In genomic region chr7:78125884-78126283, GRCh38 we compare ENCODE assay signal across 21 cellular contexts.
DNase-seq lines count a peak whose midpoint lies in the region; ATAC-seq and TF ChIP-seq lines count a peak whose summit lies in the region.
"Had no signal": no experiment of that assay in that cellular context is flagged by ENCODE, and none has a peak within 500 bp of the region (broad histone marks: within the 10 kb centered on the region; RNA-seq: fewer than 3 reads in every experiment).

No MANE protein-coding gene starts in this region.

- no peaks in the 10 kb centered on the region for H3K36me3 Mint-ChIP-seq in mesothelial cell of epicardium
- H3K36me3 Mint-ChIP-seq: stimulated activated memory B cell treated with anti-CD40 and anti-IgM and Interleukin-4, amounts not matched to agents 10 μg/mL and 1 μg/mL and 100 μg/mL, for 72 hours had no signal

- no peaks in the 10 kb centered on the region for H3K9me3 Mint-ChIP-seq in mesothelial cell of epicardium
- H3K9me3 Mint-ChIP-seq: stimulated activated memory B cell treated with anti-CD40 and anti-IgM and Interleukin-4, amounts not matched to agents 10 μg/mL and 1 μg/mL and 100 μg/mL, for 72 hours had no signal

- TF ChIP-seq CTCF in 22Rv1 (IDR thresholded peaks at IDR 0.05) (no peak), mesothelial cell of epicardium (IDR thresholded peaks at IDR 0.05; ENCODE audit: unreplicated experiment) (no peak)

- H3K4me1 Mint-ChIP-seq in mesothelial cell of epicardium = no peaks in the 10 kb centered on the region
- H3K4me1 Mint-ChIP-seq: stimulated activated memory B cell treated with anti-CD40 and anti-IgM and Interleukin-4, amounts not matched to agents 10 μg/mL and 1 μg/mL and 100 μg/mL, for 72 hours had no signal

- DNase-seq in GM04503 (ENCODE audit: low read depth) (peak; percentile 72), fibroblast of peridontal ligament (ENCODE audit: extremely low read depth) (peak; percentile 81), NCI-H1436 treated with DMSO at 0.1 percent for 48 hours (lab: John Stamatoyannopoulos, UW) (no peak), mesothelial cell of epicardium (ENCODE audit: low spot score in 2 of 2, unreplicated experiment in 2 of 2) (no peak)
- DNase-seq in activated T-cell treated with anti-CD3 and anti-CD28 coated beads, Interleukin-2, amount 50 U/mL, for 48 hours = no peak
- DNase-seq: activated gamma-delta T cell, body of pancreas, dermis blood vessel endothelial cell, GDM1, Karpas-422, NCI-H1417 treated with DMSO at 0.1 percent for 48 hours, NCI-H446, posterior cingulate gyrus, spleen, SW 1271, trophoblast cell had no signal

- H3K27ac ChIP-seq in 22Rv1 = peak overlapping the region; percentile 72
- H3K27ac ChIP-seq: body of pancreas, esophagus muscularis mucosa, spleen had no signal

- no peak overlapping the region for H3K27ac Mint-ChIP-seq in mesothelial cell of epicardium
- H3K27ac Mint-ChIP-seq: stimulated activated memory B cell treated with anti-CD40 and anti-IgM and Interleukin-4, amounts not matched to agents 10 μg/mL and 1 μg/mL and 100 μg/mL, for 72 hours had no signal

- peaks cover 8% of the 10 kb centered on the region for H3K27me3 Mint-ChIP-seq in mesothelial cell of epicardium (ENCODE audit: low read depth)
- H3K27me3 Mint-ChIP-seq: stimulated activated memory B cell treated with anti-CD40 and anti-IgM and Interleukin-4, amounts not matched to agents 10 μg/mL and 1 μg/mL and 100 μg/mL, for 72 hours had no signal

- H3K4me3 Mint-ChIP-seq in mesothelial cell of epicardium = no peak overlapping the region
- H3K4me3 Mint-ChIP-seq: stimulated activated memory B cell treated with anti-CD40 and anti-IgM and Interleukin-4, amounts not matched to agents 10 μg/mL and 1 μg/mL and 100 μg/mL, for 72 hours had no signal

- peak; percentile 43; the same call in 2 of the 3 replicates for ATAC-seq in SK-N-SH treated with all-trans-retinoic acid at 6 μM for 48 hours
- ATAC-seq in GM21825 (IDR thresholded peaks at IDR 0.05; ENCODE audit: unreplicated experiment) = no peak
- ATAC-seq: body of pancreas; stimulated activated memory B cell treated with anti-CD40 and anti-IgM and Interleukin-4, amounts not matched to agents 10 μg/mL and 1 μg/mL and 100 μg/mL, for 72 hours had no signal

TF ChIP-seq in SK-N-SH treated with all-trans-retinoic acid at 6 μM for 48 hours, 23 proteins besides CTCF, POLR2A, EP300 and RAD21:
- no peak for TF ChIP-seq ARNTL (CRISPR knock-in tag; IDR thresholded peaks at IDR 0.05; ENCODE audit: borderline replicate concordance, low read depth)
- no peak for TF ChIP-seq ZC3H10 (CRISPR knock-in tag; IDR thresholded peaks at IDR 0.05)
- no peak for TF ChIP-seq TSHZ2 (CRISPR knock-in tag; IDR thresholded peaks at IDR 0.05)
- TF ChIP-seq ZNF565 (CRISPR knock-in tag; conservative IDR thresholded peaks at IDR 0.05; ENCODE audit: low read depth) = no peak
- TF ChIP-seq ZFP30 (CRISPR knock-in tag; IDR thresholded peaks at IDR 0.05) = no peak
- TF ChIP-seq CSDC2 (CRISPR knock-in tag; IDR thresholded peaks at IDR 0.05) = no peak
- TF ChIP-seq SNAI2 (CRISPR knock-in tag; IDR thresholded peaks at IDR 0.05) = no peak
- TF ChIP-seq POU6F1 (CRISPR knock-in tag; IDR thresholded peaks at IDR 0.05; ENCODE audit: borderline replicate concordance, low read depth) = no peak
- no peak for TF ChIP-seq PPARA (CRISPR knock-in tag; IDR thresholded peaks at IDR 0.05; ENCODE audit: borderline replicate concordance)
- no peak for TF ChIP-seq ZNF70 (CRISPR knock-in tag; IDR thresholded peaks at IDR 0.05)
- TF ChIP-seq ISL1 (CRISPR knock-in tag; IDR thresholded peaks at IDR 0.05) = no peak

Comparison
In these comparisons a context has a peak if more than half of its experiments do, and no peak if none do; other contexts are left out.
1. DNase-seq: peak in GM04503 (single experiment) and fibroblast of peridontal ligament (single experiment); none in NCI-H1436 treated with DMSO at 0.1 percent for 48 hours (single experiment), activated T-cell treated with anti-CD3 and anti-CD28 coated beads, Interleukin-2, amount 50 U/mL, for 48 hours (0 of 2) and mesothelial cell of epicardium (0 of 2).